ENCODE assay signal across 12 cellular contexts in genomic region chr12:44157359-44157758, GRCh38.
DNase-seq lines count a peak whose midpoint lies in the region; ATAC-seq and TF ChIP-seq lines count a peak whose summit lies in the region.
"Had no signal": no experiment of that assay in that cellular context is flagged by ENCODE, and none has a peak within 500 bp of the region (broad histone marks: within the 10 kb centered on the region; RNA-seq: fewer than 3 reads in every experiment).

No MANE protein-coding gene starts in this region.

- no peak overlapping the region for H3K27ac Mint-ChIP-seq in stimulated activated naive B cell treated with anti-CD40 and anti-IgM and Interleukin-4, amounts not matched to agents 10 μg/mL and 1 μg/mL and 100 μg/mL, for 72 hours
- no peak overlapping the region for H3K27ac Mint-ChIP-seq in activated T-helper 17 cell treated with anti-CD3 and anti-CD28 coated beads, Interleukin-2, amount 50 U/mL, for 72 hours
- H3K27ac Mint-ChIP-seq: CD4-positive, alpha-beta T cell had no signal

- no peak for TF ChIP-seq CTCF in psoas muscle (IDR thresholded peaks at IDR 0.05)

- DNase-seq in stimulated activated naive B cell treated with anti-CD40 and anti-IgM and Interleukin-4, amounts not matched to agents 10 μg/mL and 1 μg/mL and 100 μg/mL, for 72 hours, result no peak
- no peak for DNase-seq in stimulated activated CD8-positive, alpha-beta memory T cell treated with anti-CD3 and anti-CD28 coated beads, Interleukin-4, amount 100 ng/mL, for 48 hours
- no peak for DNase-seq in psoas muscle
- DNase-seq: CD4-positive, alpha-beta T cell; mesendoderm; NCI-H524; Right ventricle myocardium superior had no signal

- H3K36me3 ChIP-seq in psoas muscle (ENCODE audit: insufficient read depth in 1 of 2, low read depth in 1 of 2), result no peaks in the 10 kb centered on the region
- H3K36me3 ChIP-seq: tibial nerve had no signal

- H3K4me1 ChIP-seq in psoas muscle, result peaks cover 13% of the 10 kb centered on the region
- H3K4me1 ChIP-seq: tibial nerve had no signal

- no peaks in the 10 kb centered on the region for H3K9me3 ChIP-seq in psoas muscle
- H3K9me3 ChIP-seq: tibial nerve had no signal

- no peaks in the 10 kb centered on the region for H3K27me3 ChIP-seq in psoas muscle (ENCODE audit: insufficient read depth in 3 of 3, low read length in 2 of 3)
- H3K27me3 ChIP-seq: tibial nerve had no signal

- no peaks in the 10 kb centered on the region for H3K36me3 Mint-ChIP-seq in stimulated activated naive B cell treated with anti-CD40 and anti-IgM and Interleukin-4, amounts not matched to agents 10 μg/mL and 1 μg/mL and 100 μg/mL, for 72 hours
- H3K36me3 Mint-ChIP-seq in activated T-helper 17 cell treated with anti-CD3 and anti-CD28 coated beads, Interleukin-2, amount 50 U/mL, for 72 hours (ENCODE audit: low read depth), result no peaks in the 10 kb centered on the region

- H3K27ac ChIP-seq in psoas muscle, result no peak overlapping the region
- H3K27ac ChIP-seq: tibial nerve had no signal

- no peaks in the 10 kb centered on the region for H3K4me1 Mint-ChIP-seq in stimulated activated naive B cell treated with anti-CD40 and anti-IgM and Interleukin-4, amounts not matched to agents 10 μg/mL and 1 μg/mL and 100 μg/mL, for 72 hours
- H3K4me1 Mint-ChIP-seq in activated T-helper 17 cell treated with anti-CD3 and anti-CD28 coated beads, Interleukin-2, amount 50 U/mL, for 72 hours, result no peaks in the 10 kb centered on the region

- 39 to 43% (median 41%) methylated on average over 2 of the region's 2 CpGs for WGBS in psoas muscle, 3 donors

- no peaks in the 10 kb centered on the region for H3K9me3 Mint-ChIP-seq in stimulated activated naive B cell treated with anti-CD40 and anti-IgM and Interleukin-4, amounts not matched to agents 10 μg/mL and 1 μg/mL and 100 μg/mL, for 72 hours
- H3K9me3 Mint-ChIP-seq in activated T-helper 17 cell treated with anti-CD3 and anti-CD28 coated beads, Interleukin-2, amount 50 U/mL, for 72 hours, result no peaks in the 10 kb centered on the region
- H3K9me3 Mint-ChIP-seq: CD4-positive, alpha-beta T cell had no signal

- no peak overlapping the region for H3K4me3 Mint-ChIP-seq in stimulated activated naive B cell treated with anti-CD40 and anti-IgM and Interleukin-4, amounts not matched to agents 10 μg/mL and 1 μg/mL and 100 μg/mL, for 72 hours
- H3K4me3 Mint-ChIP-seq in activated T-helper 17 cell treated with anti-CD3 and anti-CD28 coated beads, Interleukin-2, amount 50 U/mL, for 72 hours, result no peak overlapping the region
- H3K4me3 Mint-ChIP-seq: CD4-positive, alpha-beta T cell had no signal

- no peak overlapping the region for H3K4me3 ChIP-seq in psoas muscle
- H3K4me3 ChIP-seq: tibial nerve had no signal

- intact Hi-C loops in psoas muscle (cut with DNase I), result no loop called here

- ATAC-seq in GM19043 (IDR thresholded peaks at IDR 0.05; ENCODE audit: low read depth, unreplicated experiment) (peak; percentile 85), GM21723 (IDR thresholded peaks at IDR 0.05; ENCODE audit: unreplicated experiment) (peak; percentile 96), HG03159 (IDR thresholded peaks at IDR 0.05; ENCODE audit: unreplicated experiment) (peak; percentile 83), psoas muscle (no peak)
- peak; percentile 44 to 57 for ATAC-seq in stimulated activated naive B cell treated with anti-CD40 and anti-IgM and Interleukin-4, amounts not matched to agents 10 μg/mL and 1 μg/mL and 100 μg/mL, for 72 hours (replicated peaks)
- no peak for ATAC-seq in activated T-helper 17 cell treated with anti-CD3 and anti-CD28 coated beads, Interleukin-2, amount 50 U/mL, for 72 hours (replicated peaks)

- no peaks in the 10 kb centered on the region for H3K27me3 Mint-ChIP-seq in stimulated activated naive B cell treated with anti-CD40 and anti-IgM and Interleukin-4, amounts not matched to agents 10 μg/mL and 1 μg/mL and 100 μg/mL, for 72 hours
- no peaks in the 10 kb centered on the region for H3K27me3 Mint-ChIP-seq in activated T-helper 17 cell treated with anti-CD3 and anti-CD28 coated beads, Interleukin-2, amount 50 U/mL, for 72 hours
- H3K27me3 Mint-ChIP-seq: CD4-positive, alpha-beta T cell had no signal

Comparison
In these comparisons a context has a peak if more than half of its experiments do, and no peak if none do; other contexts are left out.
1. ATAC-seq: peak in GM19043 (single experiment), GM21723 (single experiment), HG03159 (single experiment) and stimulated activated naive B cell treated with anti-CD40 and anti-IgM and Interleukin-4, amounts not matched to agents 10 μg/mL and 1 μg/mL and 100 μg/mL, for 72 hours (2 of 2); none in activated T-helper 17 cell treated with anti-CD3 and anti-CD28 coated beads, Interleukin-2, amount 50 U/mL, for 72 hours (single experiment) and psoas muscle (0 of 4).